16 cellular contexts compared by ENCODE assay signal in genomic region chr7:156180451-156181229, GRCh38.
"Had no signal": no experiment of that assay in that cellular context is flagged by ENCODE, and none has a peak within 500 bp of the region (broad histone marks: within the 10 kb centered on the region; RNA-seq: fewer than 3 reads in every experiment).

No MANE protein-coding gene starts in this region.

- ATAC-seq: heart left ventricle had no signal

- H3K36me3 ChIP-seq: heart left ventricle, sigmoid colon, stomach, thoracic aorta, transverse colon had no signal

- H3K9me3 ChIP-seq: thoracic aorta, transverse colon had no signal

- H3K27ac Mint-ChIP-seq: naive B cell, nephron had no signal

- H3K36me3 Mint-ChIP-seq: naive B cell had no signal

- DNase-seq: dermis blood vessel endothelial cell; hippocampal formation; kidney glomerular epithelial cell; mesendoderm; naive B cell; sigmoid colon; stimulated activated CD4-positive, alpha-beta T cell treated with anti-CD3 and anti-CD28 coated beads, Interleukin-2, amount 100 ng/mL, for 24 hours; stimulated activated CD4-positive, alpha-beta T cell treated with anti-CD3 and anti-CD28 coated beads, Interleukin-4, amount 100 ng/mL, for 4 hours; stimulated activated naive CD4-positive, alpha-beta T cell; stomach; substantia nigra; transverse colon had no signal

- H3K27me3 ChIP-seq: transverse colon had no signal

- H3K4me3 Mint-ChIP-seq: naive B cell, nephron had no signal

- H3K4me3 ChIP-seq: heart left ventricle, sigmoid colon, skin epidermis, stomach, thoracic aorta, transverse colon had no signal

- H3K4me1 Mint-ChIP-seq: nephron had no signal

- H3K27ac ChIP-seq: heart left ventricle, sigmoid colon, skin epidermis, stomach, thoracic aorta, transverse colon had no signal

- H3K4me1 ChIP-seq: heart left ventricle, sigmoid colon, stomach, transverse colon had no signal
